In genomic region chr5:151694035-151694485, GRCh38 we compare ENCODE assay signal across 1 cellular context.
TF ChIP-seq lines count a peak whose summit lies in the region.

No MANE protein-coding gene starts in this region.

TF ChIP-seq in HepG2, 621 proteins besides CTCF, POLR2A, EP300 and RAD21 (continued from another document and continues in another):
- no peak for TF ChIP-seq ZBTB2 (CRISPR knock-in tag; IDR thresholded peaks at IDR 0.05; ENCODE audit: low read depth)
- TF ChIP-seq ZBTB42 (CRISPR knock-in tag; IDR thresholded peaks at IDR 0.05) = no peak
- TF ChIP-seq DDIT3 (CRISPR knock-in tag; IDR thresholded peaks at IDR 0.05) = no peak
- no peak for TF ChIP-seq AHR (CRISPR knock-in tag; IDR thresholded peaks at IDR 0.05)
- TF ChIP-seq ZNF280D (CRISPR knock-in tag; IDR thresholded peaks at IDR 0.05) = no peak
- TF ChIP-seq KMT2A (CRISPR knock-in tag; IDR thresholded peaks at IDR 0.05) = no peak
- TF ChIP-seq ONECUT2 (CRISPR knock-in tag; IDR thresholded peaks at IDR 0.05) = no peak
- TF ChIP-seq SOX13 (IDR thresholded peaks at IDR 0.05) = peak; percentile 96
- TF ChIP-seq SOX13 (CRISPR knock-in tag; conservative IDR thresholded peaks at IDR 0.05 in 1 of 2, IDR thresholded peaks at IDR 0.05 in 1 of 2) = peak in 1 of 2 experiments; percentile 100; a peak in 2 of 4 replicates
- no peak for TF ChIP-seq DMAP1 (CRISPR knock-in tag; IDR thresholded peaks at IDR 0.05)
- peak; percentile 69; the same call in 1 of the 2 replicates for TF ChIP-seq CEBPB (IDR thresholded peaks at IDR 0.05; ENCODE audit: borderline replicate concordance, low read depth, low read length)
- no peak for TF ChIP-seq LCORL (IDR thresholded peaks at IDR 0.05)
- TF ChIP-seq LCORL (CRISPR knock-in tag; IDR thresholded peaks at IDR 0.05) = no peak
- no peak for TF ChIP-seq MYNN (CRISPR knock-in tag; IDR thresholded peaks at IDR 0.05; ENCODE audit: low read depth)
- TF ChIP-seq ZFY (CRISPR knock-in tag; IDR thresholded peaks at IDR 0.05) = peak; percentile 63
- no peak for TF ChIP-seq ZNF597 (CRISPR knock-in tag; IDR thresholded peaks at IDR 0.05)
- no peak for TF ChIP-seq RELA (CRISPR knock-in tag; IDR thresholded peaks at IDR 0.05)
- peak; percentile 48; the same call in 1 of the 2 replicates for TF ChIP-seq HDAC2 (CRISPR knock-in tag; IDR thresholded peaks at IDR 0.05)
- no peak for TF ChIP-seq ZMYM3 (CRISPR knock-in tag; IDR thresholded peaks at IDR 0.05)
- no peak for TF ChIP-seq ZBTB10 (CRISPR knock-in tag; IDR thresholded peaks at IDR 0.05; ENCODE audit: borderline replicate concordance)
- TF ChIP-seq ZNF513 (CRISPR knock-in tag; conservative IDR thresholded peaks at IDR 0.05) = no peak
- no peak for TF ChIP-seq ZNF75D (CRISPR knock-in tag; IDR thresholded peaks at IDR 0.05; ENCODE audit: borderline replicate concordance)
- TF ChIP-seq ZBTB14 (CRISPR knock-in tag; IDR thresholded peaks at IDR 0.05) = no peak
- no peak for TF ChIP-seq SOX6 (IDR thresholded peaks at IDR 0.05)
- TF ChIP-seq SOX6 (CRISPR knock-in tag; IDR thresholded peaks at IDR 0.05) = peak; percentile 99
- no peak for TF ChIP-seq POLR2G (IDR thresholded peaks at IDR 0.05; ENCODE audit: low read depth, low read length)
- no peak for TF ChIP-seq ZNF605 (CRISPR knock-in tag; IDR thresholded peaks at IDR 0.05)
- TF ChIP-seq ERF (CRISPR knock-in tag; IDR thresholded peaks at IDR 0.05) = peak; percentile 56; the same call in 1 of the 2 replicates
- TF ChIP-seq ZBTB25 (CRISPR knock-in tag; IDR thresholded peaks at IDR 0.05) = no peak
- peak; percentile 67; the same call in 1 of the 2 replicates for TF ChIP-seq FOSL1 (CRISPR knock-in tag; IDR thresholded peaks at IDR 0.05; ENCODE audit: borderline replicate concordance)
- TF ChIP-seq RFX5 (IDR thresholded peaks at IDR 0.05; ENCODE audit: low read depth, low read length) = no peak
- TF ChIP-seq ZNF441 (CRISPR knock-in tag; IDR thresholded peaks at IDR 0.05; ENCODE audit: borderline replicate concordance) = no peak
- no peak for TF ChIP-seq ZSCAN20 (CRISPR knock-in tag; IDR thresholded peaks at IDR 0.05; ENCODE audit: borderline replicate concordance)
- 0 out of 2 replicates have a peak, but pooled peaks have one; percentile 21 for TF ChIP-seq ZNF205 (CRISPR knock-in tag; IDR thresholded peaks at IDR 0.05)
- TF ChIP-seq RBFOX2 (IDR thresholded peaks at IDR 0.05; ENCODE audit: low read depth, low read length) = no peak
- TF ChIP-seq MXI1 (IDR thresholded peaks at IDR 0.05; ENCODE audit: borderline replicate concordance, low read depth, low read length) = no peak
- TF ChIP-seq ZNF121 (CRISPR knock-in tag; IDR thresholded peaks at IDR 0.05) = no peak
- TF ChIP-seq BCL6 (CRISPR knock-in tag; IDR thresholded peaks at IDR 0.05) = peak; percentile 74; the same call in 1 of the 2 replicates
- no peak for TF ChIP-seq HIVEP1 (CRISPR knock-in tag; IDR thresholded peaks at IDR 0.05)
- TF ChIP-seq ZBTB1 (CRISPR knock-in tag; IDR thresholded peaks at IDR 0.05; ENCODE audit: borderline replicate concordance) = no peak
- no peak for TF ChIP-seq ATAD3A (CRISPR knock-in tag; IDR thresholded peaks at IDR 0.05)
- no peak for TF ChIP-seq SETDB1 (CRISPR knock-in tag; IDR thresholded peaks at IDR 0.05; ENCODE audit: borderline replicate concordance)
- TF ChIP-seq ZNF687 (CRISPR knock-in tag; IDR thresholded peaks at IDR 0.05) = peak; percentile 18; the same call in 1 of the 2 replicates
- peak; percentile 52; the same call in 1 of the 2 replicates for TF ChIP-seq MIER2 (CRISPR knock-in tag; IDR thresholded peaks at IDR 0.05)
- TF ChIP-seq ZNF547 (CRISPR knock-in tag; IDR thresholded peaks at IDR 0.05) = no peak
- TF ChIP-seq HNRNPUL1 (IDR thresholded peaks at IDR 0.05; ENCODE audit: low read depth, low read length) = no peak
- TF ChIP-seq ZNF670 (CRISPR knock-in tag; IDR thresholded peaks at IDR 0.05; ENCODE audit: borderline replicate concordance) = no peak
- TF ChIP-seq ZNF674 (CRISPR knock-in tag; IDR thresholded peaks at IDR 0.05; ENCODE audit: low read depth) = no peak
- TF ChIP-seq GFI1 (CRISPR knock-in tag; IDR thresholded peaks at IDR 0.05; ENCODE audit: borderline replicate concordance) = 0 out of 2 replicates have a peak, but pooled peaks have one; percentile 39
- no peak for TF ChIP-seq TFDP2 (CRISPR knock-in tag; IDR thresholded peaks at IDR 0.05)
- TF ChIP-seq ZNF879 (CRISPR knock-in tag; IDR thresholded peaks at IDR 0.05) = no peak
- TF ChIP-seq RXRA (CRISPR knock-in tag; IDR thresholded peaks at IDR 0.05) = peak; percentile 86
- no peak for TF ChIP-seq ZC3H4 (CRISPR knock-in tag; IDR thresholded peaks at IDR 0.05; ENCODE audit: borderline replicate concordance)
- no peak for TF ChIP-seq ZNF619 (CRISPR knock-in tag; IDR thresholded peaks at IDR 0.05)
